16 cellular contexts compared by ENCODE assay signal in the genomic region with DNA sequence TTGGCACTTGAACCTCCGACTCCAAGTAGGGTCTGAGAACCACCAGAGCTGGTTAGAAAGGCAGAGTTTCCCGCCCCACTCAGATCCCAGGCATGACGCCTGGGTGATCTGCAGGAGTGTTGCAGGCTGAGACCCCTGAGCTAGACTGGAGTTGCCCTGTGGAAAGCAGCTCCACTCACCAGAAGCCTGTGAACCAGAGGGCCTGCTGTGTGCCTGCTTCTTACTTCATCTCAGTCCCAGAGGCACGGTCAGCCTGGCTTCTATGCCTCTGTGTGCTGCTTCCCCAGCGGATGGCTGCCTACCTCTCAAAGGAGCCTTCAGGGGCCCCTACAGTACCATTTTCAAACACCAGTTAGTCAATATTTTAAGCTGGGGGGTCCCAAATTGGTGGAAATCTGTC. TPM values are rescaled to one million over a fixed set of nuclear protein-coding genes. Genes with fewer than 3 reads are reported as not detected.
DNase-seq lines count a peak whose midpoint lies in the region; ATAC-seq and TF ChIP-seq lines count a peak whose summit lies in the region.
"Had no signal": no experiment of that assay in that cellular context is flagged by ENCODE, and none has a peak within 500 bp of the region (broad histone marks: within the 10 kb centered on the region; RNA-seq: fewer than 3 reads in every experiment).

No MANE protein-coding gene starts in this region.

- H3K36me3 ChIP-seq in stomach smooth muscle (ENCODE audit: control insufficient read depth in 2 of 2, insufficient read depth in 2 of 2, low read length in 2 of 2) = no peaks in the 10 kb centered on the region
- H3K36me3 ChIP-seq in OCI-LY7 (ENCODE audit: insufficient read depth, low read length) = no peaks in the 10 kb centered on the region
- H3K36me3 ChIP-seq: pancreas had no signal

- no peak overlapping the region for H3K4me3 Mint-ChIP-seq in brain
- no peak overlapping the region for H3K4me3 Mint-ChIP-seq in activated T-helper 1 cell treated with anti-CD3 and anti-CD28 coated beads, Interleukin-12 subunit alpha, Interleukin-12 subunit beta, Interleukin-2, Interleukin-4 antibody, amounts not matched to agents 30 ng/mL and 10 ng/mL and 1 ng/mL, durations not matched to agents 14 hours and 24 hours and 36 hours
- H3K4me3 Mint-ChIP-seq: CD4-positive, CD25-positive, alpha-beta regulatory T cell; endodermal cell; stimulated activated naive B cell treated with anti-CD40 and anti-IgM and Interleukin-4, amounts not matched to agents 10 μg/mL and 1 μg/mL and 100 μg/mL, for 72 hours had no signal

- no peaks in the 10 kb centered on the region for H3K9me3 Mint-ChIP-seq in brain
- H3K9me3 Mint-ChIP-seq in activated T-helper 1 cell treated with anti-CD3 and anti-CD28 coated beads, Interleukin-12 subunit alpha, Interleukin-12 subunit beta, Interleukin-2, Interleukin-4 antibody, amounts not matched to agents 30 ng/mL and 10 ng/mL and 1 ng/mL, durations not matched to agents 14 hours and 24 hours and 36 hours = no peaks in the 10 kb centered on the region
- H3K9me3 Mint-ChIP-seq: CD4-positive, CD25-positive, alpha-beta regulatory T cell; endodermal cell had no signal

- H3K9ac ChIP-seq in stomach smooth muscle (ENCODE audit: low read length in 2 of 2) = peak overlapping the region in 1 of 2 donors; percentile 29

- H3K27ac Mint-ChIP-seq in brain = peak overlapping the region in 4 of 5 experiments; percentile 20 to 82 (median 68)
- no peak overlapping the region for H3K27ac Mint-ChIP-seq in activated T-helper 1 cell treated with anti-CD3 and anti-CD28 coated beads, Interleukin-12 subunit alpha, Interleukin-12 subunit beta, Interleukin-2, Interleukin-4 antibody, amounts not matched to agents 30 ng/mL and 10 ng/mL and 1 ng/mL, durations not matched to agents 14 hours and 24 hours and 36 hours
- H3K27ac Mint-ChIP-seq: CD4-positive, CD25-positive, alpha-beta regulatory T cell; endodermal cell; stimulated activated naive B cell treated with anti-CD40 and anti-IgM and Interleukin-4, amounts not matched to agents 10 μg/mL and 1 μg/mL and 100 μg/mL, for 72 hours had no signal

- no TSS peak for BruUV-seq in OCI-LY7 (replicated peaks; lab: Mats Ljungman, UMichigan)

- DNase-seq in HK-2 (ENCODE audit: unreplicated experiment) (peak; percentile 10), right cardiac atrium (peak in 2 of 3 donors; percentile 47 to 76), H4 (ENCODE audit: low spot score) (no peak), OCI-LY7 (ENCODE audit: low spot score) (no peak)
- DNase-seq in activated T-helper 1 cell treated with anti-CD3 and anti-CD28 coated beads, Interleukin-12 subunit alpha, Interleukin-12 subunit beta, Interleukin-2, Interleukin-4 antibody, amounts not matched to agents 30 ng/mL and 10 ng/mL and 1 ng/mL, durations not matched to agents 14 hours and 24 hours and 36 hours (ENCODE audit: low spot score) = no peak
- DNase-seq: CD4-positive, CD25-positive, alpha-beta regulatory T cell; endodermal cell; NCI-H1417 treated with DMSO at 0.1 percent for 48 hours; NCI-H510A; stimulated activated CD4-positive, alpha-beta T cell treated with anti-CD3 and anti-CD28 coated beads, Interleukin-2, amount 100 ng/mL, for 48 hours; stimulated activated naive B cell treated with anti-CD40 and anti-IgM and Interleukin-4, amounts not matched to agents 10 μg/mL and 1 μg/mL and 100 μg/mL, for 72 hours had no signal

- POLR2A ChIA-PET in OCI-LY7 (lab: Charles Lee) = no interaction called here

- H3K4me1 ChIP-seq in right cardiac atrium (ENCODE audit: control insufficient read depth, insufficient read depth, low read length) (peaks cover 2% of the 10 kb centered on the region), stomach smooth muscle (ENCODE audit: control insufficient read depth, insufficient read depth, low read length) (peaks cover 19% of the 10 kb centered on the region), OCI-LY7 (ENCODE audit: insufficient read depth, low read length, poor library complexity, severe bottlenecking) (peaks cover 6% of the 10 kb centered on the region)

- CTCF ChIA-PET in OCI-LY7 (lab: Charles Lee; ENCODE audit: unreplicated experiment) = interaction anchor here (0.5 kb wide), 1 partner anchor 361 kb away, joined by 3 read pairs; no protein-coding TSS in a partner anchor

- WGBS in right cardiac atrium = 62% methylated on average over 5 of the region's 5 CpGs

- H3K4me2 ChIP-seq in OCI-LY7 (ENCODE audit: low read length) = no peak overlapping the region

- H2AFZ ChIP-seq in OCI-LY7 (ENCODE audit: low read length) = no peak overlapping the region

- no peaks in the 10 kb centered on the region; the same call in 1 of the 2 replicates for H3K9me2 ChIP-seq in OCI-LY7 (ENCODE audit: insufficient read depth, low read length)

- H3K27me3 ChIP-seq in right cardiac atrium (ENCODE audit: control insufficient read depth, insufficient read depth) (no peaks in the 10 kb centered on the region), stomach smooth muscle (ENCODE audit: control insufficient read depth in 1 of 2, insufficient read depth in 2 of 2, low read length in 2 of 2) (no peaks in the 10 kb centered on the region)
- H3K27me3 ChIP-seq: pancreas had no signal

- peaks cover 10% of the 10 kb centered on the region for H3K27me3 Mint-ChIP-seq in brain
- no peaks in the 10 kb centered on the region for H3K27me3 Mint-ChIP-seq in activated T-helper 1 cell treated with anti-CD3 and anti-CD28 coated beads, Interleukin-12 subunit alpha, Interleukin-12 subunit beta, Interleukin-2, Interleukin-4 antibody, amounts not matched to agents 30 ng/mL and 10 ng/mL and 1 ng/mL, durations not matched to agents 14 hours and 24 hours and 36 hours (ENCODE audit: insufficient read depth)
- H3K27me3 Mint-ChIP-seq: CD4-positive, CD25-positive, alpha-beta regulatory T cell had no signal

- ATAC-seq in right cardiac atrium = peak; percentile 24 to 32
- ATAC-seq in HG03565 (IDR thresholded peaks at IDR 0.05; ENCODE audit: unreplicated experiment) = no peak
- ATAC-seq: stimulated activated naive B cell treated with anti-CD40 and anti-IgM and Interleukin-4, amounts not matched to agents 10 μg/mL and 1 μg/mL and 100 μg/mL, for 72 hours had no signal

- H3K79me2 ChIP-seq in OCI-LY7 (ENCODE audit: insufficient read depth, low read depth, low read length) = no peaks in the 10 kb centered on the region

- peak overlapping the region; percentile 92 for H3K27ac ChIP-seq in right cardiac atrium (ENCODE audit: low read length)
- peak overlapping the region; percentile 58 for H3K27ac ChIP-seq in stomach smooth muscle (ENCODE audit: low read length)
- H3K27ac ChIP-seq in OCI-LY7 (ENCODE audit: low read depth, low read length, poor library complexity, severe bottlenecking) = no peak overlapping the region

- no peaks in the 10 kb centered on the region for H3K36me3 Mint-ChIP-seq in brain
- peaks cover 3% of the 10 kb centered on the region for H3K36me3 Mint-ChIP-seq in activated T-helper 1 cell treated with anti-CD3 and anti-CD28 coated beads, Interleukin-12 subunit alpha, Interleukin-12 subunit beta, Interleukin-2, Interleukin-4 antibody, amounts not matched to agents 30 ng/mL and 10 ng/mL and 1 ng/mL, durations not matched to agents 14 hours and 24 hours and 36 hours (ENCODE audit: low read depth)
- H3K36me3 Mint-ChIP-seq: CD4-positive, CD25-positive, alpha-beta regulatory T cell; stimulated activated naive B cell treated with anti-CD40 and anti-IgM and Interleukin-4, amounts not matched to agents 10 μg/mL and 1 μg/mL and 100 μg/mL, for 72 hours had no signal

- no peak for TF ChIP-seq CTCF in brain (conservative IDR thresholded peaks at IDR 0.05)
- no peak for TF ChIP-seq CTCF in OCI-LY7 (conservative IDR thresholded peaks at IDR 0.05; ENCODE audit: low read length)

- intact Hi-C loops in right cardiac atrium (cut with DNase I) (no loop called here), OCI-LY7 (cut with micrococcal nuclease; ENCODE audit: unreplicated experiment) (no loop called here)
- intact Hi-C loops in activated T-helper 1 cell treated with anti-CD3 and anti-CD28 coated beads, Interleukin-12 subunit alpha, Interleukin-12 subunit beta, Interleukin-2, Interleukin-4 antibody, amounts not matched to agents 30 ng/mL and 10 ng/mL and 1 ng/mL, durations not matched to agents 14 hours and 24 hours and 36 hours (cut with micrococcal nuclease) = no loop called here

- peaks cover 58% of the 10 kb centered on the region for H3K4me1 Mint-ChIP-seq in brain
- H3K4me1 Mint-ChIP-seq in activated T-helper 1 cell treated with anti-CD3 and anti-CD28 coated beads, Interleukin-12 subunit alpha, Interleukin-12 subunit beta, Interleukin-2, Interleukin-4 antibody, amounts not matched to agents 30 ng/mL and 10 ng/mL and 1 ng/mL, durations not matched to agents 14 hours and 24 hours and 36 hours (ENCODE audit: low read depth) = peaks cover 73% of the 10 kb centered on the region

- no peaks in the 10 kb centered on the region for H4K20me1 ChIP-seq in OCI-LY7 (ENCODE audit: insufficient read depth, low read length)

- H3K4me3 ChIP-seq in right cardiac atrium (ENCODE audit: low read length) = no peak overlapping the region
- peak overlapping the region in 1 of 2 donors; percentile 29 for H3K4me3 ChIP-seq in stomach smooth muscle (ENCODE audit: low read length in 2 of 2)
- no peak overlapping the region for H3K4me3 ChIP-seq in OCI-LY7 (ENCODE audit: low read depth, low read length, poor library complexity, severe bottlenecking)
- H3K4me3 ChIP-seq: pancreas had no signal

- H3K9me3 ChIP-seq in right cardiac atrium (ENCODE audit: control insufficient read depth, low read length) (no peaks in the 10 kb centered on the region), stomach smooth muscle (ENCODE audit: control insufficient read depth in 2 of 2, low read length in 2 of 2) (no peaks in the 10 kb centered on the region), OCI-LY7 (ENCODE audit: low read length) (no peaks in the 10 kb centered on the region; the same call in 1 of the 2 replicates)
- H3K9me3 ChIP-seq: pancreas had no signal

RNA-seq across cellular contexts. Expression of gene CCN6, which starts 15.6 kb away (rescaled TPM):
- polyA plus RNA-seq in brain (ENCODE audit: insufficient read depth, low read depth, low replicate concordance) = not detected
- not detected for total RNA-seq in right cardiac atrium
- not detected for polyA plus RNA-seq in right cardiac atrium
- total RNA-seq in activated T-helper 1 cell treated with anti-CD3 and anti-CD28 coated beads, Interleukin-12 subunit alpha, Interleukin-12 subunit beta, Interleukin-2, Interleukin-4 antibody, amounts not matched to agents 30 ng/mL and 10 ng/mL and 1 ng/mL, durations not matched to agents 14 hours and 24 hours and 36 hours = 0.17 TPM in 1 of 2 replicates, not detected in the other
- not detected in 2 replicates for total RNA-seq in H4 (2014; rRNA removed; shearing (Covaris generic))
- total RNA-seq in OCI-LY7 (2014; rRNA removed; shearing (Covaris generic)) = not detected in 2 replicates
- total RNA-seq in OCI-LY7 (2022) = not detected in 2 replicates
- total RNA-seq: CD4-positive, CD25-positive, alpha-beta regulatory T cell; endodermal cell; lung microvascular endothelial cell; pancreas had no signal
- polyA plus RNA-seq: pancreas had no signal

RNA-seq across cellular contexts. Expression of gene TUBE1, which starts 49.0 kb away (rescaled TPM):
- 8.2 TPM for polyA plus RNA-seq in brain (ENCODE audit: insufficient read depth, low read depth, low replicate concordance)
- 10 to 100 TPM; 21.4 to 36.9 (median 29.5) TPM for total RNA-seq in right cardiac atrium
- polyA plus RNA-seq in right cardiac atrium = 22.7 TPM
- 24.4 and 26.2 TPM in 2 replicates for total RNA-seq in activated T-helper 1 cell treated with anti-CD3 and anti-CD28 coated beads, Interleukin-12 subunit alpha, Interleukin-12 subunit beta, Interleukin-2, Interleukin-4 antibody, amounts not matched to agents 30 ng/mL and 10 ng/mL and 1 ng/mL, durations not matched to agents 14 hours and 24 hours and 36 hours
- total RNA-seq in H4 (2014; rRNA removed; shearing (Covaris generic)) = 11.9 and 17.2 TPM in 2 replicates
- total RNA-seq in OCI-LY7 (2014; rRNA removed; shearing (Covaris generic)) = 27.9 and 35.6 TPM in 2 replicates
- 32.6 and 35.7 TPM in 2 replicates for total RNA-seq in OCI-LY7 (2022)

RNA-seq across cellular contexts. Expression of gene FAM229B, which starts 49.1 kb away (rescaled TPM):
- polyA plus RNA-seq in brain (ENCODE audit: insufficient read depth, low read depth, low replicate concordance) (76.5 TPM), right cardiac atrium (75.2 TPM)
- total RNA-seq in right cardiac atrium (10 to 100 TPM; 60.2 to 77.7 (median 73.1) TPM), OCI-LY7 (2022) (6.2 and 8.2 TPM in 2 replicates)
- 1.1 and 2.2 TPM in 2 replicates for total RNA-seq in activated T-helper 1 cell treated with anti-CD3 and anti-CD28 coated beads, Interleukin-12 subunit alpha, Interleukin-12 subunit beta, Interleukin-2, Interleukin-4 antibody, amounts not matched to agents 30 ng/mL and 10 ng/mL and 1 ng/mL, durations not matched to agents 14 hours and 24 hours and 36 hours
- total RNA-seq in H4 (2014; rRNA removed; shearing (Covaris generic)) = 6.6 and 14.1 TPM in 2 replicates
- total RNA-seq in OCI-LY7 (2014; rRNA removed; shearing (Covaris generic)) = 3.7 and 14.9 TPM in 2 replicates

Comparison
In these comparisons a context has a peak if more than half of its experiments do, and no peak if none do; other contexts are left out.
1. DNase-seq: peak in HK-2 (single experiment) and right cardiac atrium (2 of 3); none in activated T-helper 1 cell treated with anti-CD3 and anti-CD28 coated beads, Interleukin-12 subunit alpha, Interleukin-12 subunit beta, Interleukin-2, Interleukin-4 antibody, amounts not matched to agents 30 ng/mL and 10 ng/mL and 1 ng/mL, durations not matched to agents 14 hours and 24 hours and 36 hours (single experiment), H4 (single experiment) and OCI-LY7 (single experiment).